In genomic region chrX:109300415-109300814, GRCh38 we compare ENCODE assay signal across 5 cellular contexts.
"Had no signal": no experiment of that assay in that cellular context is flagged by ENCODE, and none has a peak within 500 bp of the region (broad histone marks: within the 10 kb centered on the region; RNA-seq: fewer than 3 reads in every experiment).

No MANE protein-coding gene starts in this region.

- FAIRE-seq: G401.6, GM12878, GM12892 had no signal

- H3K4me3 ChIP-seq: GM12878 had no signal

- DNase-seq: GDM1, GF-D8 had no signal
